In the genomic region with DNA sequence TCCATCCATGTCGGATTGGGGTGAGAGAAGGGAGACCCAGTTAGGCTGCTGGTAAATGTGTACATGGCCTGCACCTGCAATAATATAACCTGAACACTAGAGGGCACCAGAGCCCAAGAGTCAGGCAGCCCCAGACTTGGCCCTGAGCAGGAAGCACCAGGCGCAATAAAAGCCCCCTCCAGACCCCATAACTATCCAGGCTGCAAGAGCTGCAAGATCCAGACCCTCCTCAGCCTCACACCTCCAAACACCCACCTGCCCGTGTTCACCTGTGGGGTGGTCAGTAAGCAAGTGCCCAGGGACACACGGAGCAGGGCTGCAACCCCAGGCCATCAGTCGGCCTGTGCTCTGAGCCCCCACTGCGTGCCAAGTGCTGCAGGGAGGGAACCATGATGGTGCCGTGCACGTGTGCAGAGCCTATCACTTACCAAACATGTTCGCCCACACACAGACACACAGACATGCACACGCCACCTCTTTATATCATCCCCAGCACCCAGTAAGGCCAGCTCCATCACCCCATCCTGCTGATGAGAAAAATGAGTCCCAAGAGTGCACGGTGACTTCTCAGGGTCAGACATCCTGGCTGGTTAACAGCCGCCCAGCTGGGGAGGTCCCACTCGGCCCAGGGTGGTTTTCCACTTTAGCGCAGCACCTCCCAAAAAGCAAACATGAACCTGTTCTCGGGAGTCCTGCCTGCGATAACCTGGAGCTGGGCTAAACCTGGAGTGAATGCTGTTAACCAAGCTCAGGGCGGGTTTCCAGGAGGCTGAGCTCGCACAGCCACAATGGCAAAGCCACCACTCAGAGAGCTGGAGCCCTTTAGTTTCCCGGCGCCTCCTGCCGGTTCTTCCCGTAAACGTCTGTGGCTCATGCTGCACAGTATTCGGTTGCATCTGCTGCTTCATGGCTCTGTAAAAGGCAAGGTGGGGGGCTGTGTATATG, we compare ENCODE assay signal across 8 cellular contexts.
A peak's percentile ranks its signal among the peaks of the same experiment; 100 is the strongest.
DNase-seq lines count a peak whose midpoint lies in the region; ATAC-seq and TF ChIP-seq lines count a peak whose summit lies in the region.

No MANE protein-coding gene starts in this region.

- no peaks in the 10 kb centered on the region for H3K79me2 ChIP-seq in OCI-LY1 (ENCODE audit: insufficient read depth, low read length)

- no peaks in the 10 kb centered on the region for H3K9me2 ChIP-seq in OCI-LY1 (ENCODE audit: low read depth, low read length)

- POLR2A ChIA-PET in IMR-90 (lab: Charles Lee; ENCODE audit: unreplicated experiment), result no interaction called here

- no peaks in the 10 kb centered on the region for H3K9me3 ChIP-seq in IMR-90 (ENCODE audit: control insufficient read depth, insufficient read depth, low read length)
- no peaks in the 10 kb centered on the region for H3K9me3 ChIP-seq in OCI-LY1 (ENCODE audit: low read length)
- H3K9me3 ChIP-seq in neuronal stem cell (replicated peaks in 1 of 2; ENCODE audit: control insufficient read depth in 2 of 2, insufficient read depth in 1 of 2, low read depth in 1 of 2, low read length in 2 of 2), result no peaks in the 10 kb centered on the region

- DNase-seq in C1 segment of cervical spinal cord (lab: John Stamatoyannopoulos, UW) (peak in 8 of 14 donors; percentile 13 to 48 (median 32)), IMR-90 (peak; percentile 56), fibroblast of peridontal ligament (ENCODE audit: extremely low read depth) (peak; percentile 61), neuronal stem cell (ENCODE audit: low spot score) (peak; percentile 72), amniotic stem cell (lab: John Stamatoyannopoulos, UW) (no peak)
- peak; percentile 22 for DNase-seq in activated T-cell treated with anti-CD3 and anti-CD28 coated beads, Interleukin-2, amount 50 U/mL, for 4 hours

- H3K56ac ChIP-seq in IMR-90 (ENCODE audit: extremely low read depth, insufficient read depth, low read length), result no peak overlapping the region

- H2AK5ac ChIP-seq in IMR-90 (ENCODE audit: low read depth, low read length) (peak overlapping the region; percentile 40; the same call in 1 of the 2 replicates), neuronal stem cell (ENCODE audit: low read depth, low read length) (peak overlapping the region; percentile 30)

- peak; percentile 72 for ATAC-seq in GM19372 (IDR thresholded peaks at IDR 0.05; ENCODE audit: low read depth, unreplicated experiment)
- ATAC-seq in IMR-90 (ENCODE audit: low read depth), result peak; percentile 85
- peak; percentile 62 to 77 for ATAC-seq in activated T-cell treated with anti-CD3 and anti-CD28 coated beads, Interleukin-2, amount 50 U/mL, for 4 hours

- peak; percentile 94 for TF ChIP-seq RAD21 in IMR-90 (IDR thresholded peaks at IDR 0.05; ENCODE audit: low read length)

- peak; percentile 89 for TF ChIP-seq CTCF in IMR-90 (conservative IDR thresholded peaks at IDR 0.05; ENCODE audit: low read depth, low read length)
- TF ChIP-seq CTCF in OCI-LY1 (IDR thresholded peaks at IDR 0.05; ENCODE audit: low read length), result peak; percentile 81

- no peaks in the 10 kb centered on the region for H3K36me3 Mint-ChIP-seq in activated T-cell treated with anti-CD3 and anti-CD28 coated beads, Interleukin-2, amount 50 U/mL, for 4 hours (ENCODE audit: insufficient read depth)

- intact Hi-C loops in IMR-90 (cut with micrococcal nuclease), result loop anchor here (1.0 to 5.0 kb wide), 5 partner anchors 156 to 672 kb away; a partner anchor contains a TSS

- H2BK20ac ChIP-seq in IMR-90 (ENCODE audit: low read depth, low read length), result no peak overlapping the region

- peak overlapping the region; percentile 92 for H2BK12ac ChIP-seq in neuronal stem cell (ENCODE audit: low read length)

- H3K79me1 ChIP-seq in IMR-90 (ENCODE audit: low read depth in 1 of 2, low read length in 2 of 2) (peaks cover 24 to 58% of the 10 kb centered on the region in 2 experiments), neuronal stem cell (ENCODE audit: low read depth, low read length) (no peaks in the 10 kb centered on the region)

- peaks cover 1% of the 10 kb centered on the region for H3K27me3 Mint-ChIP-seq in activated T-cell treated with anti-CD3 and anti-CD28 coated beads, Interleukin-2, amount 50 U/mL, for 4 hours (ENCODE audit: low read depth)

- WGBS in IMR-90 (ENCODE audit: extremely low coverage in 2 of 2, insufficient read length in 1 of 2), 2 experiments, result 90% methylated on average over 2 of the region's 24 CpGs; no CpG with 5 or more reads in 1 of the 2 experiments
- WGBS in neuronal stem cell (ENCODE audit: extremely low coverage in 2 of 2, insufficient read length in 2 of 2, insufficient replicate concordance in 1 of 2), 2 donors, result no CpG with 5 or more reads among the region's 24 CpGs

- CTCF ChIA-PET in IMR-90 (lab: Yijun Ruan, JAX), result interaction anchor here (0.5 to 2.5 kb wide), 14 partner anchors 12 to 671 kb away, joined by 3 to 22 read pairs (median 4); no protein-coding TSS in a partner anchor

- no peak overlapping the region for H3K4me3 Mint-ChIP-seq in activated T-cell treated with anti-CD3 and anti-CD28 coated beads, Interleukin-2, amount 50 U/mL, for 4 hours

- no peaks in the 10 kb centered on the region for H3K27me3 ChIP-seq in IMR-90 (ENCODE audit: control insufficient read depth, insufficient read depth, low read length)
- no peaks in the 10 kb centered on the region for H3K27me3 ChIP-seq in OCI-LY1 (ENCODE audit: insufficient read depth, low read length)
- H3K27me3 ChIP-seq in neuronal stem cell (ENCODE audit: control insufficient read depth in 3 of 3, insufficient read depth in 3 of 3, low read depth in 1 of 3, low read length in 3 of 3), result no peaks in the 10 kb centered on the region

- H3K23ac ChIP-seq in IMR-90 (ENCODE audit: low read depth, low read length) (no peak overlapping the region), neuronal stem cell (ENCODE audit: low read depth, low read length, poor library complexity) (no peak overlapping the region)

- H3K4me1 ChIP-seq in IMR-90 (ENCODE audit: control insufficient read depth, insufficient read depth, low read length) (peaks cover 1% of the 10 kb centered on the region; the same call in 1 of the 2 replicates), OCI-LY1 (ENCODE audit: insufficient read depth, low read length, severe bottlenecking) (no peaks in the 10 kb centered on the region), neuronal stem cell (ENCODE audit: control insufficient read depth in 2 of 2, insufficient read depth in 1 of 2, low read depth in 1 of 2, low read length in 2 of 2) (peaks cover 0 to 10% of the 10 kb centered on the region in 2 donors)

- H2BK15ac ChIP-seq in IMR-90 (ENCODE audit: low read depth, low read length), result 0 out of 3 replicates have a peak overlapping the region, but pooled peaks have one; percentile 8
- no peak overlapping the region for H2BK15ac ChIP-seq in neuronal stem cell (ENCODE audit: low read length)

- H2AFZ ChIP-seq in IMR-90 (replicated peaks; ENCODE audit: low read length, poor library complexity), result peak overlapping the region; percentile 40
- H2AFZ ChIP-seq in OCI-LY1 (ENCODE audit: low read length), result no peak overlapping the region
- no peak overlapping the region for H2AFZ ChIP-seq in neuronal stem cell (ENCODE audit: low read length)

- dilution Hi-C loops in IMR-90 (cut with HindIII; ENCODE audit: low sequenced_read_pairs, unreplicated experiment), result no loop called here

- no TSS peak for BruUV-seq in IMR-90 (replicated peaks; lab: Mats Ljungman, UMichigan)

- H3K4me2 ChIP-seq in IMR-90 (ENCODE audit: low read depth, low read length) (no peak overlapping the region), OCI-LY1 (ENCODE audit: low read length) (no peak overlapping the region), neuronal stem cell (ENCODE audit: insufficient read depth, low read length, poor library complexity, severe bottlenecking) (no peak overlapping the region)

- H4K5ac ChIP-seq in IMR-90 (ENCODE audit: low read depth, low read length), result no peak overlapping the region

- H2BK120ac ChIP-seq in IMR-90 (ENCODE audit: low read depth, low read length), result no peak overlapping the region
- no peak overlapping the region for H2BK120ac ChIP-seq in neuronal stem cell (ENCODE audit: low read depth, low read length)

- no peaks in the 10 kb centered on the region for H3K9me1 ChIP-seq in IMR-90 (ENCODE audit: insufficient read depth, low read length)

- in situ Hi-C loops in IMR-90 (cut with MboI; ENCODE audit: low sequenced_read_pairs), result loop anchor here (10.0 to 25.0 kb wide), 2 partner anchors 427 to 624 kb away; no protein-coding TSS in a partner anchor

- H4K20me1 ChIP-seq in IMR-90 (ENCODE audit: insufficient read depth, low read length) (peaks cover 19% of the 10 kb centered on the region), OCI-LY1 (ENCODE audit: insufficient read depth, low read length) (no peaks in the 10 kb centered on the region)

- H3K4me1 Mint-ChIP-seq in activated T-cell treated with anti-CD3 and anti-CD28 coated beads, Interleukin-2, amount 50 U/mL, for 4 hours (ENCODE audit: low read depth), result peaks cover 4% of the 10 kb centered on the region

- H3K18ac ChIP-seq in IMR-90 (ENCODE audit: low read depth, low read length) (no peak overlapping the region), neuronal stem cell (ENCODE audit: low read length) (peak overlapping the region; percentile 89)

- H4K8ac ChIP-seq in IMR-90 (ENCODE audit: low read depth in 2 of 2, low read length in 2 of 2) (no peak overlapping the region), neuronal stem cell (ENCODE audit: low read depth, low read length) (no peak overlapping the region)

- no peak for TF ChIP-seq POLR2A in IMR-90 (IDR thresholded peaks at IDR 0.05; ENCODE audit: low read depth, low read length)

- H3K4me3 ChIP-seq in IMR-90 (ENCODE audit: insufficient read depth, low read depth, low read length), result no peak overlapping the region
- no peak overlapping the region for H3K4me3 ChIP-seq in OCI-LY1 (ENCODE audit: low read depth, low read length, poor library complexity, severe bottlenecking)
- peak overlapping the region in 1 of 2 donors; percentile 39 for H3K4me3 ChIP-seq in neuronal stem cell (ENCODE audit: low read length in 2 of 2)

- H3K14ac ChIP-seq in IMR-90 (replicated peaks; ENCODE audit: low read depth, low read length) (no peak overlapping the region), neuronal stem cell (ENCODE audit: low read length) (peak overlapping the region; percentile 39)

- H3K4ac ChIP-seq in IMR-90 (ENCODE audit: low read depth, low read length) (no peak overlapping the region), neuronal stem cell (ENCODE audit: low read length) (no peak overlapping the region)

- no peak overlapping the region for H3K27ac ChIP-seq in IMR-90 (ENCODE audit: insufficient read depth, low read length)
- no peak overlapping the region for H3K27ac ChIP-seq in OCI-LY1 (ENCODE audit: low read depth, low read length, poor library complexity, severe bottlenecking)
- H3K27ac ChIP-seq in neuronal stem cell (replicated peaks; ENCODE audit: low read length), result no peak overlapping the region

- H3K9ac ChIP-seq in IMR-90 (ENCODE audit: low read depth, low read length), result no peak overlapping the region
- H3K9ac ChIP-seq in OCI-LY1 (ENCODE audit: low read length), result no peak overlapping the region
- H3K9ac ChIP-seq in neuronal stem cell (ENCODE audit: low read depth, low read length, poor library complexity), result no peak overlapping the region

- no peaks in the 10 kb centered on the region for H3K9me3 Mint-ChIP-seq in activated T-cell treated with anti-CD3 and anti-CD28 coated beads, Interleukin-2, amount 50 U/mL, for 4 hours

- no peaks in the 10 kb centered on the region for H3F3A ChIP-seq in OCI-LY1 (ENCODE audit: insufficient read depth, low read length)

- H3K36me3 ChIP-seq in IMR-90 (ENCODE audit: control insufficient read depth, insufficient read depth, low read length), result no peaks in the 10 kb centered on the region
- no peaks in the 10 kb centered on the region for H3K36me3 ChIP-seq in OCI-LY1 (ENCODE audit: insufficient read depth, low read length)
- H3K36me3 ChIP-seq in neuronal stem cell (replicated peaks in 1 of 2; ENCODE audit: control insufficient read depth in 2 of 2, insufficient read depth in 2 of 2, low read length in 2 of 2), result no peaks in the 10 kb centered on the region

- H2BK5ac ChIP-seq in IMR-90 (ENCODE audit: low read depth, low read length, poor library complexity, severe bottlenecking) (no peak overlapping the region), neuronal stem cell (ENCODE audit: low read length) (no peak overlapping the region)

- H4K91ac ChIP-seq in IMR-90 (ENCODE audit: insufficient read depth, low read depth, low read length) (no peak overlapping the region), neuronal stem cell (ENCODE audit: low read depth, low read length, poor library complexity) (no peak overlapping the region)

- peak overlapping the region; percentile 81 for H2AK9ac ChIP-seq in IMR-90 (replicated peaks; ENCODE audit: low read depth, low read length, poor library complexity)
